In the genomic region with DNA sequence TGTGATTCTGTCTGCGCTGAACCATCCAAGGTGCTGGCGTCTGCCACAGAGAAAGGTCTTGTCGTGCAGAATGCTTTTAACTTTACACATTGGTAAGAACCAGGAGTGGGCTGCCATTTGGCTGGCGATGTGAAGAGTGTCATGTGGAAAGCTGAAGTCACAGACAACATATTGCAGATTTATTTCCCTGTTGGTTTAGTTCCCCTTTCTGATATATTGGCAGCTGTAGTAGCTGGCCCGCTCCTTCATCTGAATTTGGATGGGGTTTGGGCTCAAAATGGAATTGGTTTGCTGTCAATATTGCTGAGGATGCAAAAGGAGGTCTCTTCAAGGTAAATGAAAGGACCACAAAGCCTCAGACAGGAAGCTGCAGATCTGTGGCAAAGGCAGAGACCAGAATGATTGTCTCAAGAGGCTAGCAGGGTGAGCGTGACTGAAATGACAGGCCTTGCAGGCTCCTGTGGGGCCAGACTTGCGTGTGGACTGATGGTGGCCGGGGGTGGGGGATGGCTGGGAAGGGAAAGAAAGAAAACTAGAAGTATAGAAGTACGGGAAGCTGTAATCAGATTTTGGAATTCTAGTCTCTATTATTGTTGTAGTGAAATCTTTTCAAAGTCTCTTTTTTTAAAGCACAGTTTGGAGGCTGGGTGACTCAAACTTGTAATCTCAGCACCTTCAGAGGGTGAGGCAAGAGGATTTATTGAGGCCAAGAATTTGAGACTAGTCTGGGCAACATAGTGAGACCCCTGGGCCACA, we compare ENCODE assay signal across 8 cellular contexts. TPM values are rescaled to one million over a fixed set of nuclear protein-coding genes. Genes with fewer than 3 reads are reported as not detected.
DNase-seq lines count a peak whose midpoint lies in the region; ATAC-seq and TF ChIP-seq lines count a peak whose summit lies in the region.

No MANE protein-coding gene starts in this region.

- H3K4me3 ChIP-seq in KMS-11 (IDR thresholded peaks at IDR 0.05; ENCODE audit: insufficient read depth, low read depth, low read length) (no peak overlapping the region), A673 (ENCODE audit: low read depth, low read length, poor library complexity, severe bottlenecking) (no peak overlapping the region)

- H3K27ac ChIP-seq in KMS-11, result no peak overlapping the region
- H3K27ac ChIP-seq in A673 (ENCODE audit: low read depth, low read length, poor library complexity, severe bottlenecking), result no peak overlapping the region

- no peaks in the 10 kb centered on the region for H3K36me3 ChIP-seq in KMS-11 (ENCODE audit: insufficient read depth)
- no peaks in the 10 kb centered on the region for H3K36me3 ChIP-seq in A673 (ENCODE audit: insufficient read depth, low read length, poor library complexity, severe bottlenecking)

- DNase-seq in activated naive CD4-positive, alpha-beta T cell treated with anti-CD3 and anti-CD28 coated beads, Interleukin-2, amount 10 ng/mL, durations not matched to agents 7 days and 5 days, result peak; percentile 70
- peak; percentile 51 for DNase-seq in stimulated activated naive CD8-positive, alpha-beta T cell treated with anti-CD3 and anti-CD28 coated beads, Interleukin-15, Interleukin-2, amounts not matched to agents 100 U/mL and 50 U/mL, for 24 hours
- DNase-seq in head of caudate nucleus (no peak), A673 (ENCODE audit: low spot score) (no peak), NCI-H2081 treated with DMSO at 0.1 percent for 48 hours (lab: John Stamatoyannopoulos, UW) (no peak)

- intact Hi-C loops in head of caudate nucleus (cut with DNase I) (no loop called here), A673 (cut with micrococcal nuclease; ENCODE audit: unreplicated experiment) (no loop called here)

- H3K27ac Mint-ChIP-seq in activated naive CD4-positive, alpha-beta T cell treated with anti-CD3 and anti-CD28 coated beads, Interleukin-2, amount 10 ng/mL, durations not matched to agents 7 days and 5 days, result peak overlapping the region; percentile 92

- H3K9me3 ChIP-seq in A673 (ENCODE audit: low read depth, low read length, poor library complexity, severe bottlenecking), result no peaks in the 10 kb centered on the region

- no peaks in the 10 kb centered on the region for H3K79me2 ChIP-seq in KMS-11 (ENCODE audit: insufficient read depth, low read depth)

- POLR2A ChIA-PET in A673 (lab: Charles Lee; ENCODE audit: low non-redundant PET), result no interaction called here

- CTCF ChIA-PET in activated naive CD4-positive, alpha-beta T cell treated with anti-CD3 and anti-CD28 coated beads, Interleukin-2, amount 10 ng/mL, durations not matched to agents 7 days and 5 days (lab: Charles Lee), result interaction anchor here (1.2 to 1.8 kb wide), 2 partner anchors 25 to 66 kb away, joined by 5 to 7 read pairs; no protein-coding TSS in a partner anchor
- CTCF ChIA-PET in A673 (lab: Charles Lee), result interaction anchor here (0.7 kb wide), 1 partner anchor 25 kb away, joined by 4 read pairs; no protein-coding TSS in a partner anchor

- no TSS peak for BruUV-seq in A673 (replicated peaks; lab: Mats Ljungman, UMichigan)

- TF ChIP-seq CTCF in KMS-11 (conservative IDR thresholded peaks at IDR 0.05; ENCODE audit: low read depth, low read length) (no peak), A673 (conservative IDR thresholded peaks at IDR 0.05; ENCODE audit: low read depth, low read length) (no peak)

- H3K27me3 ChIP-seq in KMS-11 (ENCODE audit: insufficient read depth, low read depth) (no peaks in the 10 kb centered on the region), A673 (replicated peaks; ENCODE audit: insufficient read depth, low read depth, low read length, poor library complexity) (no peaks in the 10 kb centered on the region)

- ATAC-seq in GM18502 (IDR thresholded peaks at IDR 0.05; ENCODE audit: poor library complexity, unreplicated experiment), result peak; percentile 96
- peak; percentile 94 for ATAC-seq in GM21529 (IDR thresholded peaks at IDR 0.05; ENCODE audit: unreplicated experiment)
- ATAC-seq in stimulated activated naive CD8-positive, alpha-beta T cell treated with anti-CD3 and anti-CD28 coated beads, Interleukin-15, Interleukin-2, amounts not matched to agents 100 U/mL and 50 U/mL, for 24 hours, result peak; percentile 84

- peaks cover 27% of the 10 kb centered on the region for H3K36me3 Mint-ChIP-seq in activated naive CD4-positive, alpha-beta T cell treated with anti-CD3 and anti-CD28 coated beads, Interleukin-2, amount 10 ng/mL, durations not matched to agents 7 days and 5 days

- H3K27me3 Mint-ChIP-seq in activated naive CD4-positive, alpha-beta T cell treated with anti-CD3 and anti-CD28 coated beads, Interleukin-2, amount 10 ng/mL, durations not matched to agents 7 days and 5 days, result no peaks in the 10 kb centered on the region

- H4K20me1 ChIP-seq in KMS-11 (ENCODE audit: insufficient read depth), result no peaks in the 10 kb centered on the region

- peaks cover 65% of the 10 kb centered on the region for H3K4me1 Mint-ChIP-seq in activated naive CD4-positive, alpha-beta T cell treated with anti-CD3 and anti-CD28 coated beads, Interleukin-2, amount 10 ng/mL, durations not matched to agents 7 days and 5 days

- no peak overlapping the region for H3K9ac ChIP-seq in KMS-11

- H3K4me1 ChIP-seq in KMS-11 (ENCODE audit: low read depth, poor library complexity, severe bottlenecking) (peaks cover 20% of the 10 kb centered on the region), A673 (ENCODE audit: insufficient read depth, low read length, poor library complexity, severe bottlenecking) (no peaks in the 10 kb centered on the region)

- peaks cover 9% of the 10 kb centered on the region for H3K9me3 Mint-ChIP-seq in activated naive CD4-positive, alpha-beta T cell treated with anti-CD3 and anti-CD28 coated beads, Interleukin-2, amount 10 ng/mL, durations not matched to agents 7 days and 5 days

- H2AFZ ChIP-seq in KMS-11 (ENCODE audit: low read depth), result no peak overlapping the region; the same call in 1 of the 2 replicates

- H3K4me3 Mint-ChIP-seq in activated naive CD4-positive, alpha-beta T cell treated with anti-CD3 and anti-CD28 coated beads, Interleukin-2, amount 10 ng/mL, durations not matched to agents 7 days and 5 days, result peak overlapping the region; percentile 30

- 0 out of 2 replicates have a peak overlapping the region, but pooled peaks have one; percentile 3 for H3K4me2 ChIP-seq in KMS-11

RNA-seq across cellular contexts. Expression of a gene that starts 25.1 kb away (rescaled TPM):
- 0.24 TPM in 1 of 2 replicates, not detected in the other for total RNA-seq in A673 (2021)

Comparison
In these comparisons a context has a peak if more than half of its experiments do, and no peak if none do; other contexts are left out.
1. DNase-seq: peak in activated naive CD4-positive, alpha-beta T cell treated with anti-CD3 and anti-CD28 coated beads, Interleukin-2, amount 10 ng/mL, durations not matched to agents 7 days and 5 days (single experiment) and stimulated activated naive CD8-positive, alpha-beta T cell treated with anti-CD3 and anti-CD28 coated beads, Interleukin-15, Interleukin-2, amounts not matched to agents 100 U/mL and 50 U/mL, for 24 hours (single experiment); none in head of caudate nucleus (0 of 42), A673 (single experiment) and NCI-H2081 treated with DMSO at 0.1 percent for 48 hours (single experiment).
2. Peak in every context shown above with its lines, with median percentiles within 50 percentile points of each other: ATAC-seq.